In genomic region chr19:11639602-11640471, GRCh38 we compare ENCODE assay signal across 8 cellular contexts. TPM values are rescaled to one million over a fixed set of nuclear protein-coding genes. Genes with fewer than 3 reads are reported as not detected.
DNase-seq lines count a peak whose midpoint lies in the region; ATAC-seq and TF ChIP-seq lines count a peak whose summit lies in the region.

No MANE protein-coding gene starts in this region.

- no peak overlapping the region for H3K27ac Mint-ChIP-seq in activated T-cell treated with anti-CD3 and anti-CD28 coated beads, Interleukin-2, amount 50 U/mL, for 24 hours

- H3K4me1 Mint-ChIP-seq in activated T-cell treated with anti-CD3 and anti-CD28 coated beads, Interleukin-2, amount 50 U/mL, for 24 hours (ENCODE audit: low read depth) = peaks cover 3% of the 10 kb centered on the region

- 0% methylated on average over 18 of the region's 55 CpGs for WGBS in esophagus muscularis mucosa

- peak overlapping the region; percentile 77 for H3K4me3 Mint-ChIP-seq in activated T-cell treated with anti-CD3 and anti-CD28 coated beads, Interleukin-2, amount 50 U/mL, for 24 hours

- peak overlapping the region in 3 of 4 donors; percentile 35 to 65 (median 37) for H3K27ac ChIP-seq in esophagus muscularis mucosa (replicated peaks in 1 of 4)
- H3K27ac ChIP-seq in muscle layer of duodenum (ENCODE audit: low read length) = peak overlapping the region; percentile 31

- H3K27me3 Mint-ChIP-seq in activated T-cell treated with anti-CD3 and anti-CD28 coated beads, Interleukin-2, amount 50 U/mL, for 24 hours = peaks cover 24% of the 10 kb centered on the region

- peak; percentile 91 for ATAC-seq in GM21515 (IDR thresholded peaks at IDR 0.05; ENCODE audit: unreplicated experiment)

- H3K4me3 ChIP-seq in esophagus muscularis mucosa (peak overlapping the region; percentile 60 to 77 (median 70)), muscle layer of duodenum (ENCODE audit: low read depth in 1 of 2, low read length in 2 of 2) (peak overlapping the region; percentile 66 to 81)

- no peak for TF ChIP-seq POLR2A in esophagus muscularis mucosa (IDR thresholded peaks at IDR 0.05; ENCODE audit: low read depth)

- TF ChIP-seq EP300 in esophagus muscularis mucosa (IDR thresholded peaks at IDR 0.05) = no peak

- H3K36me3 ChIP-seq in esophagus muscularis mucosa (no peaks in the 10 kb centered on the region), muscle layer of duodenum (ENCODE audit: control insufficient read depth in 1 of 2, insufficient read depth in 2 of 2, low read length in 2 of 2) (no peaks in the 10 kb centered on the region)

- H3K9me3 Mint-ChIP-seq in activated T-cell treated with anti-CD3 and anti-CD28 coated beads, Interleukin-2, amount 50 U/mL, for 24 hours = peaks cover 6% of the 10 kb centered on the region

- H3K4me1 ChIP-seq in esophagus muscularis mucosa (peaks cover 8 to 19% (median 16%) of the 10 kb centered on the region in 4 donors), muscle layer of duodenum (ENCODE audit: control insufficient read depth in 1 of 2, insufficient read depth in 2 of 2, low read length in 2 of 2) (no peaks in the 10 kb centered on the region)

- H3K36me3 Mint-ChIP-seq in activated T-cell treated with anti-CD3 and anti-CD28 coated beads, Interleukin-2, amount 50 U/mL, for 24 hours (ENCODE audit: low read depth) = peaks cover 2% of the 10 kb centered on the region

- no peak for TF ChIP-seq CTCF in esophagus muscularis mucosa (IDR thresholded peaks at IDR 0.05)

- intact Hi-C loops in esophagus muscularis mucosa (cut with DNase I) = no loop called here

- DNase-seq in COR-L47 (lab: John Stamatoyannopoulos, UW) = peak; percentile 98
- peak; percentile 87 for DNase-seq in HuH-7 (ENCODE audit: low spot score)
- DNase-seq in OCI-M2 (lab: John Stamatoyannopoulos, UW; ENCODE audit: unreplicated experiment) = peak; percentile 100
- DNase-seq in activated T-cell treated with anti-CD3 and anti-CD28 coated beads, Interleukin-2, amount 50 U/mL, for 24 hours = peak; percentile 91
- DNase-seq in esophagus muscularis mucosa (ENCODE audit: extremely low spot score) = peak; percentile 98
- DNase-seq in stimulated activated CD8-positive, alpha-beta memory T cell treated with anti-CD3 and anti-CD28 coated beads, Interleukin-7, amount 100 ng/mL, for 1 hour (ENCODE audit: low read depth in 2 of 2) = peak; percentile 68 to 78

- no peaks in the 10 kb centered on the region for H3K9me3 ChIP-seq in esophagus muscularis mucosa
- H3K9me3 ChIP-seq in muscle layer of duodenum (ENCODE audit: control insufficient read depth in 1 of 2, low read length in 2 of 2) = no peaks in the 10 kb centered on the region

- H3K27me3 ChIP-seq in esophagus muscularis mucosa = no peaks in the 10 kb centered on the region
- H3K27me3 ChIP-seq in muscle layer of duodenum (ENCODE audit: low read depth, low read length) = no peaks in the 10 kb centered on the region

RNA-seq across cellular contexts. Expression of gene ZNF627, which starts 42.6 kb away (rescaled TPM):
- total RNA-seq in esophagus muscularis mucosa = 10 to 100 TPM in 1 of 4 donors, 1 to 10 TPM in 3; 7.8 to 10.2 (median 7.9) TPM

Comparison
In these comparisons a context has a peak if more than half of its experiments do, and no peak if none do; other contexts are left out.
1. Peak in every context shown above with its lines: DNase-seq, ATAC-seq, H3K4me3 ChIP-seq and H3K27ac ChIP-seq.